Comparison of ENCODE assay signal across 22 cellular contexts in genomic region chr7:157425137-157425731, GRCh38.
DNase-seq lines count a peak whose midpoint lies in the region; ATAC-seq, FAIRE-seq and TF ChIP-seq lines count a peak whose summit lies in the region.
"Had no signal": no experiment of that assay in that cellular context is flagged by ENCODE, and none has a peak within 500 bp of the region (broad histone marks: within the 10 kb centered on the region; RNA-seq: fewer than 3 reads in every experiment).

No MANE protein-coding gene starts in this region.

- intact Hi-C loops in natural killer cell (cut with micrococcal nuclease) (no loop called here), left colon (cut with DNase I, micrococcal nuclease) (no loop called here)

- no peak overlapping the region for H3K4me3 ChIP-seq in small intestine (ENCODE audit: low read depth in 1 of 2, low read length in 2 of 2)
- H3K4me3 ChIP-seq: SJCRH30 had no signal

- ATAC-seq in natural killer cell treated with Interleukin-12 subunit alpha and Interleukin-12 subunit beta and Interleukin-15 and Interleukin-18, amount 100 ng/mL, for 72 hours: peak; percentile 18 to 29
- no peak for ATAC-seq in natural killer cell
- ATAC-seq in left colon: peak; percentile 46

- no peak overlapping the region for H3K27ac Mint-ChIP-seq in natural killer cell treated with Interleukin-12 subunit alpha and Interleukin-12 subunit beta and Interleukin-15 and Interleukin-18, amount 100 ng/mL, for 72 hours
- H3K27ac Mint-ChIP-seq in natural killer cell: no peak overlapping the region
- H3K27ac Mint-ChIP-seq: CD4-positive, alpha-beta T cell had no signal

- WGBS in small intestine, 3 donors: 35 to 69% (median 59%) methylated on average over 14 to 18 of the region's 18 CpGs

- no peak for TF ChIP-seq CTCF in natural killer cell (IDR thresholded peaks at IDR 0.05)

- H3K36me3 ChIP-seq in small intestine (ENCODE audit: control insufficient read depth in 2 of 2, insufficient read depth in 2 of 2, low read length in 2 of 2): no peaks in the 10 kb centered on the region
- H3K36me3 ChIP-seq: SJCRH30 had no signal

- H3K9me3 Mint-ChIP-seq in natural killer cell treated with Interleukin-12 subunit alpha and Interleukin-12 subunit beta and Interleukin-15 and Interleukin-18, amount 100 ng/mL, for 72 hours: no peaks in the 10 kb centered on the region
- H3K9me3 Mint-ChIP-seq in natural killer cell: no peaks in the 10 kb centered on the region
- H3K9me3 Mint-ChIP-seq: CD4-positive, alpha-beta T cell had no signal

- H3K27me3 Mint-ChIP-seq in natural killer cell treated with Interleukin-12 subunit alpha and Interleukin-12 subunit beta and Interleukin-15 and Interleukin-18, amount 100 ng/mL, for 72 hours: no peaks in the 10 kb centered on the region
- no peaks in the 10 kb centered on the region for H3K27me3 Mint-ChIP-seq in natural killer cell (ENCODE audit: low read depth in 2 of 2)
- H3K27me3 Mint-ChIP-seq: CD4-positive, alpha-beta T cell had no signal

- H3K27ac ChIP-seq in small intestine (ENCODE audit: low read depth in 1 of 2, low read length in 1 of 2): no peak overlapping the region
- H3K27ac ChIP-seq: SJCRH30 had no signal

- H3K36me3 Mint-ChIP-seq in natural killer cell treated with Interleukin-12 subunit alpha and Interleukin-12 subunit beta and Interleukin-15 and Interleukin-18, amount 100 ng/mL, for 72 hours: no peaks in the 10 kb centered on the region
- no peaks in the 10 kb centered on the region for H3K36me3 Mint-ChIP-seq in natural killer cell

- FAIRE-seq in small intestine (lab: Jason Lieb, UNC): no peak
- FAIRE-seq: G401.6, GM12891, HTR-8/SVneo had no signal

- peak; percentile 41 for DNase-seq in natural killer cell treated with Interleukin-12 subunit alpha and Interleukin-12 subunit beta and Interleukin-15 and Interleukin-18, amount 100 ng/mL, for 72 hours (ENCODE audit: low spot score)
- DNase-seq in natural killer cell (no peak), SK-MEL-5 (ENCODE audit: low read depth, low spot score) (peak; percentile 19), left colon (no peak), small intestine (peak; percentile 9), NCI-H1694 treated with DMSO at 0.1 percent for 48 hours (lab: John Stamatoyannopoulos, UW) (no peak), D341Med (ENCODE audit: low spot score) (no peak), C1 segment of cervical spinal cord (lab: John Stamatoyannopoulos, UW) (no peak)
- DNase-seq: Calu3; CD4-positive, alpha-beta T cell; DMS79; HCEC 1CT; KG1; NCI-H1092 treated with DMSO at 0.1 percent for 48 hours; NCI-H187 treated with DMSO at 0.1 percent for 48 hours; NCI-H2171; NCI-H446 treated with DMSO at 0.1 percent for 48 hours; NCI-H748 treated with DMSO at 0.1 percent for 48 hours; SJCRH30 had no signal

- no peaks in the 10 kb centered on the region for H3K4me1 ChIP-seq in small intestine (ENCODE audit: control insufficient read depth in 2 of 2, insufficient read depth in 1 of 2, low read depth in 1 of 2, low read length in 1 of 2)

- no peaks in the 10 kb centered on the region for H3K9me3 ChIP-seq in small intestine (ENCODE audit: control insufficient read depth, low read depth)
- H3K9me3 ChIP-seq: SJCRH30 had no signal

- H3K4me3 Mint-ChIP-seq in natural killer cell treated with Interleukin-12 subunit alpha and Interleukin-12 subunit beta and Interleukin-15 and Interleukin-18, amount 100 ng/mL, for 72 hours: no peak overlapping the region
- no peak overlapping the region for H3K4me3 Mint-ChIP-seq in natural killer cell
- H3K4me3 Mint-ChIP-seq: CD4-positive, alpha-beta T cell had no signal

- H3K4me1 Mint-ChIP-seq in natural killer cell treated with Interleukin-12 subunit alpha and Interleukin-12 subunit beta and Interleukin-15 and Interleukin-18, amount 100 ng/mL, for 72 hours (ENCODE audit: low read depth in 2 of 2): no peaks in the 10 kb centered on the region
- no peaks in the 10 kb centered on the region for H3K4me1 Mint-ChIP-seq in natural killer cell

- no peaks in the 10 kb centered on the region for H3K27me3 ChIP-seq in small intestine (ENCODE audit: control insufficient read depth in 2 of 2, insufficient read depth in 2 of 2, low read length in 2 of 2)
- H3K27me3 ChIP-seq: SJCRH30 had no signal

- in situ Hi-C loops in SK-MEL-5 (cut with HindIII; ENCODE audit: low pct_unique_long_range_greater_than_20kb, low sequenced_read_pairs): no loop called here

Comparison
In these comparisons a context has a peak if more than half of its experiments do, and no peak if none do; other contexts are left out.
1. ATAC-seq: peak in natural killer cell treated with Interleukin-12 subunit alpha and Interleukin-12 subunit beta and Interleukin-15 and Interleukin-18, amount 100 ng/mL, for 72 hours (2 of 2) and left colon (single experiment); none in natural killer cell (0 of 3).
2. DNase-seq: peak in natural killer cell treated with Interleukin-12 subunit alpha and Interleukin-12 subunit beta and Interleukin-15 and Interleukin-18, amount 100 ng/mL, for 72 hours (single experiment), SK-MEL-5 (single experiment) and small intestine (single experiment); none in natural killer cell (single experiment), left colon (0 of 2), NCI-H1694 treated with DMSO at 0.1 percent for 48 hours (single experiment), D341Med (single experiment) and C1 segment of cervical spinal cord (0 of 14).